Comparison of ENCODE assay signal across 25 cellular contexts in the genomic region with DNA sequence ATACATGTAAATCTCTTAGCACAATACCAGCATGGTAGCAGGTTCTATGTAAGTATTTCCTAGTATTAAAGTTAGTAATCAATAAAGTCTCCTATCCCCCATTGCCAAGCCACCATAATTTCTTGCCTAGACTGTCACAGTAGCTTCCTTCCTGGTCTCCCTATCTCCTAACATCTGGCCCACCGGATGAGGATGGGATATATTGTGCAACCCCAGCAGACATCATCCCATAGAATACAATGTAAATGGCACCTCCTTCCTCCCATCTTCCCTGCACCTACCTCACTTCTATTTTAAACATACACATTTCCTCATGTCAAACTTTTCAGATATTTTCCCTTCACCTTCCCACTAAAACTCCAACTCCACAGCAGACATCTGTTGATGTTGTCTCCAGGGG.
"Had no signal": no experiment of that assay in that cellular context is flagged by ENCODE, and none has a peak within 500 bp of the region (broad histone marks: within the 10 kb centered on the region; RNA-seq: fewer than 3 reads in every experiment).

No MANE protein-coding gene starts in this region.

- DNase-seq: colonic mucosa; effector CD8-positive, alpha-beta T cell; endodermal cell; foreskin keratinocyte; heart left ventricle; kidney; left lung; mesenchymal stem cell; mucosa of descending colon; naive B cell; sigmoid colon; stimulated activated CD4-positive, alpha-beta T cell treated with anti-CD3 and anti-CD28 coated beads, Interleukin-2, amount 100 ng/mL, for 24 hours; stimulated activated CD4-positive, alpha-beta T cell treated with anti-CD3 and anti-CD28 coated beads, Interleukin-4, amount 100 ng/mL, for 24 hours; stimulated activated naive CD4-positive, alpha-beta T cell treated with Interleukin-2 at 50 U/mL for 16 hours; stomach; thyroid gland; trophoblast cell had no signal

- H3K4me3 ChIP-seq: colonic mucosa, esophagus muscularis mucosa, gastroesophageal sphincter, heart left ventricle, hepatocyte, left lung, mucosa of descending colon, neural progenitor cell, prostate gland, right atrium auricular region, sigmoid colon, stomach, thyroid gland, vagina had no signal

- H3K4me1 ChIP-seq: prostate gland had no signal

- H3K4me2 ChIP-seq: hepatocyte, neural progenitor cell had no signal

- H3K27me3 ChIP-seq: colonic mucosa, esophagus muscularis mucosa, foreskin keratinocyte, gastroesophageal sphincter, heart left ventricle, hepatocyte, left lung, neural progenitor cell, right atrium auricular region, sigmoid colon, stomach, thyroid gland, vagina had no signal

- H3K27ac ChIP-seq: colonic mucosa, esophagus muscularis mucosa, foreskin keratinocyte, gastroesophageal sphincter, heart left ventricle, hepatocyte, left lung, neural progenitor cell, prostate gland, right atrium auricular region, sigmoid colon, stomach, thyroid gland, vagina had no signal

- FAIRE-seq: endothelial cell of umbilical vein, kidney had no signal

- H3K36me3 ChIP-seq: colonic mucosa, esophagus muscularis mucosa, gastroesophageal sphincter, heart left ventricle, left lung, neural progenitor cell, prostate gland, right atrium auricular region, sigmoid colon, stomach, thyroid gland, vagina had no signal

- H2AFZ ChIP-seq: hepatocyte, neural progenitor cell had no signal

- ATAC-seq: foreskin keratinocyte, gastroesophageal sphincter, heart left ventricle, left lung, mucosa of descending colon had no signal

- H3K9me3 ChIP-seq: colonic mucosa, esophagus muscularis mucosa, gastroesophageal sphincter, heart left ventricle, left lung, mucosa of descending colon, prostate gland, right atrium auricular region, sigmoid colon, stomach, thyroid gland, vagina had no signal

- H3K9ac ChIP-seq: neural progenitor cell had no signal
